In the genomic region with DNA sequence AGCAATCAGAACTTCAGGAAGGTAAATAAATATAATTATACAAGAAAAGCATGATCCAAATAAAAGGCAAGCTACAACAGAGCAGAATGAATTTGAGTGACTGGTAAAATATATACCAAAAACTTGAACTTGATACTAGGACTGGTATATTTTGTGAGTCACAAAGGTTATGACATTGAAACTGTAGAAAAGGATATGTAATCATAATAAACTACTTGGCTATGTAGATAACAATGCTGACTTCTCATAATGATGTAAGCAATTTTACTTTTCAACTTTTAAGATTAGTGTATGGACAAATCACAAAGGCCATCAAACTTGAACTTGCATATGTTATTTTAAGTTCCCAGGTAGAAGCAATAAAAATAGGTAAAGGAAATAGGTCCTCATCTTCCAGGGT, we compare ENCODE assay signal across 1 cellular context.
TF ChIP-seq lines count a peak whose summit lies in the region.

No MANE protein-coding gene starts in this region.

TF ChIP-seq in WTC11, 78 proteins besides CTCF, POLR2A, EP300 and RAD21 (continued from another document):
- TF ChIP-seq, protein P1, sequence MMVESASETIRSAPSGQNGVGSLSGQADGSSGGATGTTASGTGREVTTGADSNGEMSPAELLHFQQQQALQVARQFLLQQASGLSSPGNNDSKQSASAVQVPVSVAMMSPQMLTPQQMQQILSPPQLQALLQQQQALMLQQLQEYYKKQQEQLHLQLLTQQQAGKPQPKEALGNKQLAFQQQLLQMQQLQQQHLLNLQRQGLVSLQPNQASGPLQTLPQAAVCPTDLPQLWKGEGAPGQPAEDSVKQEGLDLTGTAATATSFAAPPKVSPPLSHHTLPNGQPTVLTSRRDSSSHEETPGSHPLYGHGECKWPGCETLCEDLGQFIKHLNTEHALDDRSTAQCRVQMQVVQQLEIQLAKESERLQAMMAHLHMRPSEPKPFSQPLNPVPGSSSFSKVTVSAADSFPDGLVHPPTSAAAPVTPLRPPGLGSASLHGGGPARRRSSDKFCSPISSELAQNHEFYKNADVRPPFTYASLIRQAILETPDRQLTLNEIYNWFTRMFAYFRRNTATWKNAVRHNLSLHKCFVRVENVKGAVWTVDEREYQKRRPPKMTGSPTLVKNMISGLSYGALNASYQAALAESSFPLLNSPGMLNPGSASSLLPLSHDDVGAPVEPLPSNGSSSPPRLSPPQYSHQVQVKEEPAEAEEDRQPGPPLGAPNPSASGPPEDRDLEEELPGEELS (CRISPR knock-in tag; IDR thresholded peaks at IDR 0.05): no peak
- no peak for TF ChIP-seq ZNF416 (CRISPR knock-in tag; IDR thresholded peaks at IDR 0.05)
- TF ChIP-seq PREB (CRISPR knock-in tag; IDR thresholded peaks at IDR 0.05; ENCODE audit: borderline replicate concordance): no peak
- no peak for TF ChIP-seq USF1 (CRISPR knock-in tag; IDR thresholded peaks at IDR 0.05)
- TF ChIP-seq RORB (CRISPR knock-in tag; IDR thresholded peaks at IDR 0.05): no peak
- no peak for TF ChIP-seq ERG (CRISPR knock-in tag; IDR thresholded peaks at IDR 0.05)
